15 cellular contexts compared by ENCODE assay signal in the genomic region with DNA sequence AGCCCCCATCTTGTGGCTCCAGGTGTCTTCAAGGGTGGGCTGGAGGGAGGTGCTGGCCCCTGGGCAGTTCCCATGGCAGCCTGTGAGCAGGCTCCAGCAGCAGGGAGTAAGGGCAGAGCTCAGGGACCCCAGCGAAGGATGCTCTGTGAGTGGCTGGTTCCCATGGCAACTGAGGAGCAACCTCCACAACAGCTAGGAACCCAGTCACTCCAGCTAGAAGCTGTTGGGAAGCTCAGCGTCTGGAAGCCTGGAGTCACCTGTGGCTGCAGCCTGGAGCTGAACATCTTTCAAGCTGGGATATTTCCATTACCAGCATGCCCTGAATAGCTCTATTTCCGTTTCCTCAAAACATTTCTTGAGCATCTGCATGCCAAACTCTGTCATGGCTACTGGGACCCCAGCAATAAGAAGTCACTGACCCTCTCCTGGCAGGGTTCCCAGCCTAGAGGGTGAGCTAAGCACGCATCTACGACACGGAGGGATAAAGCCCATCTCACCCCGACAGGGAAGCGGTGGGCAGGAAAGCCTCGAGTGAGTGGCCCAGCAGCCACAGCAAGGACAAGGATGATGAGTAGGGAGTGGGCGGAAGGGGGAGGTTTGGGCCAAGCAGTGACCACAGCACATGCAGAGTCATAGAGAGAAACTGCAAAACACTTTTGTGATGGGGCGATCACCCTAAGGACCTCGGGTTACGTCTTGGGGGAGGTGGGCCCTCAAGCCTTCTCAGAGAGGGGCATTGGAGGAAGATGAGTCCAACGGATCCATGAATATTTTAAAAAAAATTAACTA. TPM values are rescaled to one million over a fixed set of nuclear protein-coding genes. Genes with fewer than 3 reads are reported as not detected.
DNase-seq lines count a peak whose midpoint lies in the region; ATAC-seq, FAIRE-seq and TF ChIP-seq lines count a peak whose summit lies in the region.
"Had no signal": no experiment of that assay in that cellular context is flagged by ENCODE, and none has a peak within 500 bp of the region (broad histone marks: within the 10 kb centered on the region; RNA-seq: fewer than 3 reads in every experiment).

No MANE protein-coding gene starts in this region.

- no peak overlapping the region for H3K4me3 Mint-ChIP-seq in astrocyte (ENCODE audit: unreplicated experiment)
- no peak overlapping the region for H3K4me3 Mint-ChIP-seq in CD4-positive, alpha-beta memory T cell

- H3K27ac Mint-ChIP-seq in astrocyte (ENCODE audit: unreplicated experiment), result no peak overlapping the region
- H3K27ac Mint-ChIP-seq in CD4-positive, alpha-beta memory T cell, result no peak overlapping the region

- no peaks in the 10 kb centered on the region for H3K9me3 Mint-ChIP-seq in astrocyte (ENCODE audit: unreplicated experiment)
- no peaks in the 10 kb centered on the region for H3K9me3 Mint-ChIP-seq in CD4-positive, alpha-beta memory T cell

- POLR2A ChIA-PET in CD4-positive, alpha-beta memory T cell (lab: Charles Lee; ENCODE audit: partially characterized antibody), result interaction anchor here (1.0 kb wide), 1 partner anchor 134 kb away, joined by 3 read pairs; no protein-coding TSS in a partner anchor

- H3K4me1 ChIP-seq in astrocyte (ENCODE audit: insufficient read depth, low read length) (peaks cover 33% of the 10 kb centered on the region), osteoblast (ENCODE audit: insufficient read depth, low read length) (peaks cover 23% of the 10 kb centered on the region)
- no peaks in the 10 kb centered on the region for H3K4me1 ChIP-seq in CD4-positive, alpha-beta memory T cell (ENCODE audit: insufficient read depth, low read length)
- H3K4me1 ChIP-seq: Peyer's patch had no signal

- H3K27me3 ChIP-seq in astrocyte (ENCODE audit: insufficient read depth, low read length), result no peaks in the 10 kb centered on the region
- no peaks in the 10 kb centered on the region for H3K27me3 ChIP-seq in osteoblast (ENCODE audit: insufficient read depth, low read length)
- no peaks in the 10 kb centered on the region for H3K27me3 ChIP-seq in CD4-positive, alpha-beta memory T cell (ENCODE audit: insufficient read depth, low read length)
- H3K27me3 ChIP-seq: BE2C, Peyer's patch had no signal

- H3K36me3 ChIP-seq in astrocyte (ENCODE audit: insufficient read depth, low read length) (no peaks in the 10 kb centered on the region), osteoblast (ENCODE audit: insufficient read depth, low read length) (no peaks in the 10 kb centered on the region)
- H3K36me3 ChIP-seq in CD4-positive, alpha-beta memory T cell (ENCODE audit: insufficient read depth, low read length), result no peaks in the 10 kb centered on the region
- H3K36me3 ChIP-seq: BE2C, Peyer's patch had no signal

- H4K20me1 ChIP-seq in astrocyte (ENCODE audit: insufficient read depth, low read length), result no peaks in the 10 kb centered on the region
- H4K20me1 ChIP-seq in osteoblast (ENCODE audit: insufficient read depth, low read length), result no peaks in the 10 kb centered on the region

- H3K27me3 Mint-ChIP-seq in astrocyte (ENCODE audit: low read depth, unreplicated experiment), result peaks cover 15% of the 10 kb centered on the region
- no peaks in the 10 kb centered on the region for H3K27me3 Mint-ChIP-seq in CD4-positive, alpha-beta memory T cell

- DNase-seq in GM03348 (ENCODE audit: low spot score), result peak; percentile 40
- DNase-seq in astrocyte (ENCODE audit: low read depth), result peak; percentile 63
- peak; percentile 88 for DNase-seq in osteoblast (ENCODE audit: insufficient read length, low spot score, missing footprints)
- no peak for DNase-seq in GF-D8 (lab: John Stamatoyannopoulos, UW)
- no peak for DNase-seq in CD4-positive, alpha-beta memory T cell
- no peak for DNase-seq in activated CD4-positive, CD25-positive, alpha-beta regulatory T cell (lab: John Stamatoyannopoulos, UW)
- DNase-seq: BE2C, NCI-H1417 treated with DMSO at 0.1 percent for 48 hours, NCI-H2081, NCI-H82, Peyer's patch, SHP77 treated with DMSO at 0.1 percent for 48 hours had no signal

- H3K27ac ChIP-seq in astrocyte (ENCODE audit: low read depth, low read length) (no peak overlapping the region), osteoblast (ENCODE audit: low read depth, low read length) (no peak overlapping the region)
- H3K27ac ChIP-seq in CD4-positive, alpha-beta memory T cell (ENCODE audit: low read depth, low read length), result no peak overlapping the region
- H3K27ac ChIP-seq: Peyer's patch had no signal

- no peak for TF ChIP-seq CTCF in astrocyte (IDR thresholded peaks at IDR 0.05; ENCODE audit: insufficient read depth, low read depth, low read length)
- TF ChIP-seq CTCF in osteoblast (IDR thresholded peaks at IDR 0.05; ENCODE audit: extremely low read depth, low read depth, low read length), result no peak

- H3K9me3 ChIP-seq in astrocyte (ENCODE audit: insufficient read depth, low read depth, low read length) (no peaks in the 10 kb centered on the region), osteoblast (ENCODE audit: low read depth, low read length) (no peaks in the 10 kb centered on the region)
- H3K9me3 ChIP-seq in CD4-positive, alpha-beta memory T cell (ENCODE audit: control insufficient read depth in 1 of 2, low read length in 2 of 2), result no peaks in the 10 kb centered on the region
- H3K9me3 ChIP-seq: BE2C, Peyer's patch had no signal

- H3K4me2 ChIP-seq in astrocyte (ENCODE audit: low read length), result peak overlapping the region; percentile 63
- H3K4me2 ChIP-seq in osteoblast (ENCODE audit: insufficient read depth, low read length), result no peak overlapping the region

- no peak overlapping the region for H3K9ac ChIP-seq in astrocyte (ENCODE audit: low read length)

- CTCF ChIA-PET in CD4-positive, alpha-beta memory T cell (lab: Charles Lee; ENCODE audit: partially characterized antibody), result interaction anchor here (0.7 to 1.1 kb wide), 3 partner anchors 11 to 21 kb away, joined by 3 to 4 read pairs (median 3); no protein-coding TSS in a partner anchor

- no peaks in the 10 kb centered on the region for H3K79me2 ChIP-seq in astrocyte (ENCODE audit: insufficient read depth, low read length)
- no peaks in the 10 kb centered on the region for H3K79me2 ChIP-seq in osteoblast (ENCODE audit: insufficient read depth, low read length)

- ATAC-seq in HG02885 (IDR thresholded peaks at IDR 0.05; ENCODE audit: poor library complexity, unreplicated experiment), result peak; percentile 63
- ATAC-seq: HepG2 had no signal

- H3K36me3 Mint-ChIP-seq in astrocyte (ENCODE audit: low read depth, unreplicated experiment), result no peaks in the 10 kb centered on the region
- peaks cover 0 to 10% of the 10 kb centered on the region in 2 donors for H3K36me3 Mint-ChIP-seq in CD4-positive, alpha-beta memory T cell

- H3K4me3 ChIP-seq in astrocyte (ENCODE audit: insufficient read depth, low read depth, low read length) (no peak overlapping the region), osteoblast (ENCODE audit: insufficient read depth, low read length) (no peak overlapping the region)
- H3K4me3 ChIP-seq in CD4-positive, alpha-beta memory T cell (ENCODE audit: low read length in 2 of 2), result no peak overlapping the region
- H3K4me3 ChIP-seq: Peyer's patch had no signal

- H2AFZ ChIP-seq in astrocyte (ENCODE audit: low read depth, low read length) (no peak overlapping the region), osteoblast (ENCODE audit: low read length) (no peak overlapping the region)

- no peak for FAIRE-seq in astrocyte (lab: Jason Lieb, UNC)
- FAIRE-seq: H54, HepG2 had no signal

- intact Hi-C loops in CD4-positive, alpha-beta memory T cell (cut with micrococcal nuclease), result no loop called here

- H3K4me1 Mint-ChIP-seq in astrocyte (ENCODE audit: low read depth, unreplicated experiment), result peaks cover 34% of the 10 kb centered on the region
- no peaks in the 10 kb centered on the region for H3K4me1 Mint-ChIP-seq in CD4-positive, alpha-beta memory T cell

RNA-seq across cellular contexts. Expression of a gene that starts 52.6 kb away (rescaled TPM):
- total RNA-seq in astrocyte (2.9 and 4.5 TPM in 2 replicates), osteoblast (0.29 TPM in 1 of 2 replicates, not detected in the other)
- 10 to 100 TPM; 53.7 to 54.0 TPM for total RNA-seq in CD4-positive, alpha-beta memory T cell
- polyA plus RNA-seq in CD4-positive, alpha-beta memory T cell, result 100 to 1,000 TPM; 377 to 569 TPM

Comparison
In these comparisons a context has a peak if more than half of its experiments do, and no peak if none do; other contexts are left out.
1. DNase-seq: peak in GM03348 (single experiment), astrocyte (single experiment) and osteoblast (single experiment); none in GF-D8 (single experiment), CD4-positive, alpha-beta memory T cell (0 of 5) and activated CD4-positive, CD25-positive, alpha-beta regulatory T cell (0 of 4).